ENCODE assay signal across 1 cellular context in the genomic region with DNA sequence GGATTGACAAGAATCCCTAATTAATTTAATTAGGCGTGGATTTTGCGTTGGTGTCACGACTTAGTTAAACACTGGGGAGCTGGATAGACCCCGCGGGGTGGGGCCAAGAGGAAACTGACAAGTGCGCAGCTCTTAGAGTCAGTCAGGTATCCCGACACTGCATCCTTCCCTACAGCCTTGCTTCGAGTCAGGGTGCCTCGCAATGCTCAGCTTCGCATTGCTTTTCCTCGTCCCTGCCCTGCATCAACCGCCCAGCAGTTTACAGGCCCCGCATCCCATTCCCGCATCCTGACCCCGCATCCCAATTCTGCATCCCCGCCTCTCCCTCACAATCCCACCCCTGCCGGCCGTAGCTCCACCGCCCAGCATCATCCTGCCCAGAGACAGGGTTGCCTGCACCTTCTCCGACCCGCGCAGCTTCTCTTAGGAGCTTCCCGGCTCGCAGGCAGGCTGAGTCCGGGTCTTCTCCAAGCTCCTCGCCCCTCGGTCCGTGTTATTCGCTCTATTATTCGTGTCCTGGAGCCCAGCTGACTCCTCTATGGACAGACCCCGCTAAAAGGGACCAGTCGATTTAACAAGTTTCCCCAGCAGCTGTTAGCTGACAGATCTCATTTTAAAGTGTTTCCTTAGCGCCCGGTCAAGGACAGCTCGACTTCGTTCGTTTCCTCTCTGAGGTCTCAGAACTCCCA.
TF ChIP-seq lines count a peak whose summit lies in the region.

No MANE protein-coding gene starts in this region.

TF ChIP-seq in GM12878, 131 proteins besides CTCF, POLR2A, EP300 and RAD21:
- 0 out of 2 replicates have a peak, but pooled peaks have one; percentile 29 for TF ChIP-seq IKZF1 (conservative IDR thresholded peaks at IDR 0.05)
- TF ChIP-seq, protein P1, sequence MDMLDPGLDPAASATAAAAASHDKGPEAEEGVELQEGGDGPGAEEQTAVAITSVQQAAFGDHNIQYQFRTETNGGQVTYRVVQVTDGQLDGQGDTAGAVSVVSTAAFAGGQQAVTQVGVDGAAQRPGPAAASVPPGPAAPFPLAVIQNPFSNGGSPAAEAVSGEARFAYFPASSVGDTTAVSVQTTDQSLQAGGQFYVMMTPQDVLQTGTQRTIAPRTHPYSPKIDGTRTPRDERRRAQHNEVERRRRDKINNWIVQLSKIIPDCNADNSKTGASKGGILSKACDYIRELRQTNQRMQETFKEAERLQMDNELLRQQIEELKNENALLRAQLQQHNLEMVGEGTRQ (IDR thresholded peaks at IDR 0.05; ENCODE audit: borderline replicate concordance, low read depth, low read length), result no peak
- peak in 1 of 2 experiments; percentile 32; a peak in 1 of 4 replicates for TF ChIP-seq IKZF2 (IDR thresholded peaks at IDR 0.05)
- peak; percentile 56 for TF ChIP-seq SUZ12 (IDR thresholded peaks at IDR 0.05; ENCODE audit: unreplicated experiment)
- TF ChIP-seq BMI1 (IDR thresholded peaks at IDR 0.05; ENCODE audit: borderline replicate concordance), result peak; percentile 56; the same call in 1 of the 2 replicates
- no peak for TF ChIP-seq CREB1 (IDR thresholded peaks at IDR 0.05; ENCODE audit: low read depth)
